In genomic region chr15:63834500-63835210, GRCh38 we compare ENCODE assay signal across 8 cellular contexts. TPM values are rescaled to one million over a fixed set of nuclear protein-coding genes. Genes with fewer than 3 reads are reported as not detected.
DNase-seq lines count a peak whose midpoint lies in the region; ATAC-seq and TF ChIP-seq lines count a peak whose summit lies in the region.

No MANE protein-coding gene starts in this region.

- peak in 1 of 34 experiments; percentile 19 for DNase-seq in T-cell
- peak in 1 of 2 donors; percentile 4 for DNase-seq in foreskin keratinocyte
- DNase-seq in skeletal muscle cell (ENCODE audit: low read depth) = no peak
- no peak for DNase-seq in NCI-H2107 treated with DMSO at 0.1 percent for 48 hours (lab: John Stamatoyannopoulos, UW; ENCODE audit: unreplicated experiment)
- DNase-seq in activated CD4-positive, alpha-beta T cell treated with anti-CD3 and anti-CD28 coated beads, Interleukin-2, amount 50 U/mL, for 1 hour = no peak
- no peak for DNase-seq in stimulated activated CD4-positive, alpha-beta T cell treated with anti-CD3 and anti-CD28 coated beads, Interleukin-4, amount 100 ng/mL, for 1 hour

- peaks cover 46 to 57% (median 46%) of the 10 kb centered on the region in 3 donors for H3K4me1 Mint-ChIP-seq in T-cell

- H3K9me3 Mint-ChIP-seq in T-cell = no peaks in the 10 kb centered on the region

- peak overlapping the region; percentile 91 to 96 (median 94) for H3K4me3 Mint-ChIP-seq in T-cell

- peak; percentile 7 for ATAC-seq in GM19372 (IDR thresholded peaks at IDR 0.05; ENCODE audit: low read depth, unreplicated experiment)
- ATAC-seq in T-cell (replicated peaks in 1 of 4) = no peak
- ATAC-seq in foreskin keratinocyte = no peak
- no peak for ATAC-seq in GM18870 (IDR thresholded peaks at IDR 0.05; ENCODE audit: unreplicated experiment)

- peak overlapping the region; percentile 98 to 99 for H3K27ac Mint-ChIP-seq in T-cell

- no peaks in the 10 kb centered on the region for H3K27me3 ChIP-seq in foreskin keratinocyte

- H3K27me3 Mint-ChIP-seq in T-cell = no peaks in the 10 kb centered on the region

- POLR2A ChIA-PET in T-cell (lab: Charles Lee) = interaction anchor here (0.5 to 0.6 kb wide), 2 partner anchors 137 to 331 kb away, joined by 3 read pairs; no protein-coding TSS in a partner anchor

- TF ChIP-seq CTCF in foreskin keratinocyte (conservative IDR thresholded peaks at IDR 0.05) = no peak

- CTCF ChIA-PET in T-cell (lab: Charles Lee) = interaction anchor here in 1 of 2 donors (0.7 to 1.6 kb wide), 2 partner anchors 14 to 58 kb away, joined by 3 to 5 read pairs; no protein-coding TSS in a partner anchor

- peak overlapping the region; percentile 72 for H3K27ac ChIP-seq in foreskin keratinocyte

- H3K4me3 ChIP-seq in skeletal muscle cell (ENCODE audit: low read depth, low read length) = peak overlapping the region; percentile 84

- no peaks in the 10 kb centered on the region for H3K36me3 Mint-ChIP-seq in T-cell

- peaks cover 6% of the 10 kb centered on the region for H3K4me1 ChIP-seq in foreskin keratinocyte

RNA-seq across cellular contexts. Expression of gene HERC1, which starts 0.9 kb away (rescaled TPM):
- 100 to 1,000 TPM; 153 to 271 (median 182) TPM for total RNA-seq in T-cell
- total RNA-seq in foreskin keratinocyte = 30.5 and 34.4 TPM in 2 replicates
- 5.7 and 6.5 TPM in 2 replicates for polyA plus RNA-seq in foreskin keratinocyte
